8 cellular contexts compared by ENCODE assay signal in the genomic region with DNA sequence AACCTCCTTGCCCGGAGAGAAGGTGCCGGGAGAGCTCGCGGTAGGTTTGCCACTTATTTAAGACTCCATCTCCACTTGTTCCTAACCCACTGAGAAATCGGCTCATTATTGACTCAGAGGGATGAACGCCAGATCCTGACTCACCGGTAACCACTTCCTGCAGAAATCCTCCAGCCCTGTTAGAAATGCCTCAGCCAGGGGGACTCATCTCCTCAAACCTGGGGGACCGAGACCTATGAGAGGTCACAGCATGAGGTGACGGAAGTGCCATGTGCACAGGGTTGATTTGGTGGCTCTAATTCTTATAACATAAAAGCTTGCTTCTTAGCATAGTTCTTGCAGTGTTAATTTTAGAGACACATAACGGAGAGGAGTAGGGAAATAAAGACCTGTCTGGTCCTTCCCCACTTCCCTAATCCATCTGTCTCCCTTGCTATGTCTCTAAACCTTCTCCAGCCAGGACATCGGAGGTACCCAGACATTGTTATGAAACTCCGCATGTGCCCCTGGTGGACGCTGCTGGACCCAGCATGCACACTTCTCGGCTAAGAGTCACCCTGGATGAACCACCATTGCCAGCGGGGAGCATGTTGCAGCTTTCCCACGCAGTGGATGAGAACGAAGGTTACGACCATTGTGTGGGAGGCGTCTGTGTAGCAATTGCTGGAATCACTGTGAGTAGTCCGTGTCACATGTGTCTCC.
DNase-seq lines count a peak whose midpoint lies in the region; ATAC-seq and TF ChIP-seq lines count a peak whose summit lies in the region.

No MANE protein-coding gene starts in this region.

- no peak overlapping the region for H3K4me3 ChIP-seq in cardiac fibroblast (replicated peaks in 1 of 2; ENCODE audit: low read depth in 2 of 2, low read length in 2 of 2)

- DNase-seq in Daoy (ENCODE audit: low read depth) (peak; percentile 89), LoVo (ENCODE audit: low spot score) (peak; percentile 71), cardiac fibroblast (ENCODE audit: low read depth in 2 of 2) (peak; percentile 79 to 96), non-pigmented ciliary epithelial cell (ENCODE audit: low read depth) (peak; percentile 92)

- peak; percentile 21 for TF ChIP-seq CTCF in cardiac fibroblast (IDR thresholded peaks at IDR 0.05; ENCODE audit: low read depth, low read length)

- ATAC-seq in HG03095 (IDR thresholded peaks at IDR 0.05; ENCODE audit: unreplicated experiment) (no peak), GM21528 (IDR thresholded peaks at IDR 0.05; ENCODE audit: low FRiP score, unreplicated experiment) (no peak), HG03025 (IDR thresholded peaks at IDR 0.05; ENCODE audit: low FRiP score, unreplicated experiment) (no peak), GM19328 (IDR thresholded peaks at IDR 0.05; ENCODE audit: unreplicated experiment) (no peak)
